ENCODE assay signal across 21 cellular contexts in genomic region chr1:31166462-31166861, GRCh38.
DNase-seq lines count a peak whose midpoint lies in the region; ATAC-seq, FAIRE-seq and TF ChIP-seq lines count a peak whose summit lies in the region.
"Had no signal": no experiment of that assay in that cellular context is flagged by ENCODE, and none has a peak within 500 bp of the region (broad histone marks: within the 10 kb centered on the region; RNA-seq: fewer than 3 reads in every experiment).

No MANE protein-coding gene starts in this region.

- H3K9me3 Mint-ChIP-seq in GM23338 (no peaks in the 10 kb centered on the region; the same call in 1 of the 3 replicates), astrocyte (ENCODE audit: unreplicated experiment) (no peaks in the 10 kb centered on the region)

- H3K27ac ChIP-seq in GM23338 (ENCODE audit: low read depth) (no peak overlapping the region), astrocyte (ENCODE audit: low read depth, low read length) (no peak overlapping the region), esophagus squamous epithelium (no peak overlapping the region)
- H3K27ac ChIP-seq: PC-9, SJCRH30 had no signal

- no peak overlapping the region for H3K27ac Mint-ChIP-seq in GM23338
- no peak overlapping the region for H3K27ac Mint-ChIP-seq in astrocyte (ENCODE audit: unreplicated experiment)
- H3K27ac Mint-ChIP-seq: B cell had no signal

- H3K27me3 Mint-ChIP-seq in GM23338 (ENCODE audit: insufficient read depth, low read depth, poor library complexity) (peaks cover under 1% of the 10 kb centered on the region), astrocyte (ENCODE audit: low read depth, unreplicated experiment) (peaks cover 6% of the 10 kb centered on the region)

- intact Hi-C loops in esophagus squamous epithelium (cut with DNase I), result no loop called here

- H4K20me1 ChIP-seq in GM23338 (replicated peaks; ENCODE audit: insufficient read depth) (no peaks in the 10 kb centered on the region), Loucy (ENCODE audit: insufficient read depth, low read length, poor library complexity, severe bottlenecking) (no peaks in the 10 kb centered on the region), astrocyte (ENCODE audit: insufficient read depth, low read length) (no peaks in the 10 kb centered on the region)

- H3K4me3 ChIP-seq in GM23338 (no peak overlapping the region), Loucy (ENCODE audit: low read length, poor library complexity, severe bottlenecking) (no peak overlapping the region), astrocyte (ENCODE audit: insufficient read depth, low read depth, low read length) (no peak overlapping the region), esophagus squamous epithelium (no peak overlapping the region)
- H3K4me3 ChIP-seq: A549, PC-9, SJCRH30 had no signal

- H3K36me3 Mint-ChIP-seq in GM23338 (ENCODE audit: low read depth), result no peaks in the 10 kb centered on the region
- H3K36me3 Mint-ChIP-seq in astrocyte (ENCODE audit: low read depth, unreplicated experiment), result no peaks in the 10 kb centered on the region
- H3K36me3 Mint-ChIP-seq: CD14-positive monocyte had no signal

- H3K9ac ChIP-seq in Loucy (ENCODE audit: low read depth, low read length, poor library complexity, severe bottlenecking) (no peak overlapping the region), astrocyte (ENCODE audit: low read length) (no peak overlapping the region)

- no peak for DNase-seq in GM23338 (ENCODE audit: low spot score)
- no peak for DNase-seq in astrocyte (ENCODE audit: low read depth)
- DNase-seq in iPS-NIHi7 (ENCODE audit: extremely low spot score), result peak; percentile 25
- no peak for DNase-seq in activated effector memory CD4-positive, alpha-beta T cell treated with anti-CD3 and anti-CD28 coated beads, Interleukin-2, amount 50 U/mL, for 16 hours
- DNase-seq in esophagus squamous epithelium (lab: John Stamatoyannopoulos, UW), result no peak
- DNase-seq in OCI-M2 (lab: John Stamatoyannopoulos, UW; ENCODE audit: unreplicated experiment), result no peak
- DNase-seq in KBM-7, result no peak
- DNase-seq: DMS53, GF-D8, HCEC 1CT, NCI-H1417, NCI-H187, NCI-H446, NCI-H526, PC-9, SJCRH30 had no signal

- H3K4me1 ChIP-seq in GM23338 (ENCODE audit: insufficient read depth) (no peaks in the 10 kb centered on the region), Loucy (ENCODE audit: insufficient read depth, low read length, poor library complexity, severe bottlenecking) (peaks cover 7% of the 10 kb centered on the region), astrocyte (ENCODE audit: insufficient read depth, low read length) (peaks cover 9% of the 10 kb centered on the region), esophagus squamous epithelium (peaks cover 6 to 22% (median 8%) of the 10 kb centered on the region in 3 donors)

- no peak for TF ChIP-seq POLR2A in esophagus squamous epithelium (IDR thresholded peaks at IDR 0.05)

- H3K4me2 ChIP-seq in GM23338 (no peak overlapping the region), Loucy (ENCODE audit: low read depth, low read length, poor library complexity, severe bottlenecking) (no peak overlapping the region), astrocyte (ENCODE audit: low read length) (no peak overlapping the region)
- H3K4me2 ChIP-seq: A549, PC-9 had no signal

- 0 out of 2 replicates have a peak overlapping the region, but pooled peaks have one; percentile 39 for H2AFZ ChIP-seq in GM23338
- H2AFZ ChIP-seq in Loucy (ENCODE audit: low read length), result 0 out of 2 replicates have a peak overlapping the region, but pooled peaks have one; percentile 33
- H2AFZ ChIP-seq in astrocyte (ENCODE audit: low read depth, low read length), result no peak overlapping the region
- H2AFZ ChIP-seq: PC-9 had no signal

- WGBS in esophagus squamous epithelium, 2 donors, result 69 to 70% methylated on average over 2 to 8 of the region's 8 CpGs

- in situ Hi-C loops in KBM-7 (cut with MboI; ENCODE audit: low pct_unique_long_range_greater_than_20kb, low sequenced_read_pairs), result no loop called here

- no peaks in the 10 kb centered on the region for H3K27me3 ChIP-seq in GM23338 (ENCODE audit: insufficient read depth)
- H3K27me3 ChIP-seq in Loucy (ENCODE audit: insufficient read depth, low read length, poor library complexity, severe bottlenecking), result no peaks in the 10 kb centered on the region
- no peaks in the 10 kb centered on the region for H3K27me3 ChIP-seq in astrocyte (ENCODE audit: insufficient read depth, low read length)
- H3K27me3 ChIP-seq in esophagus squamous epithelium, result no peaks in the 10 kb centered on the region
- H3K27me3 ChIP-seq: SJCRH30 had no signal

- H3K9me3 ChIP-seq in Loucy (ENCODE audit: insufficient read depth, low read depth, low read length) (no peaks in the 10 kb centered on the region), astrocyte (ENCODE audit: insufficient read depth, low read depth, low read length) (no peaks in the 10 kb centered on the region), esophagus squamous epithelium (no peaks in the 10 kb centered on the region)
- H3K9me3 ChIP-seq: A549, SJCRH30 had no signal

- H3K4me1 Mint-ChIP-seq in GM23338 (peaks cover 15% of the 10 kb centered on the region), astrocyte (ENCODE audit: low read depth, unreplicated experiment) (peaks cover 5% of the 10 kb centered on the region)

- H3K9me2 ChIP-seq in GM23338 (ENCODE audit: insufficient read depth), result no peaks in the 10 kb centered on the region
- H3K9me2 ChIP-seq in Loucy (replicated peaks; ENCODE audit: low read depth, low read length), result no peaks in the 10 kb centered on the region

- peak; percentile 24; the same call in 2 of the 3 replicates for ATAC-seq in GM23338
- ATAC-seq: A549 had no signal

- H3K4me3 Mint-ChIP-seq in GM23338 (no peak overlapping the region), astrocyte (ENCODE audit: unreplicated experiment) (peak overlapping the region; percentile 12)
- H3K4me3 Mint-ChIP-seq: B cell, CD14-positive monocyte had no signal

- no peak for FAIRE-seq in astrocyte (lab: Jason Lieb, UNC)
- FAIRE-seq: A549, D721Med had no signal

- H3F3A ChIP-seq in GM23338 (replicated peaks; ENCODE audit: low read depth) (peaks cover 4% of the 10 kb centered on the region; the same call in 1 of the 2 replicates), Loucy (ENCODE audit: low read depth) (no peaks in the 10 kb centered on the region)

- TF ChIP-seq CTCF in GM23338 (conservative IDR thresholded peaks at IDR 0.05; ENCODE audit: low read depth in 2 of 2) (no peak), Loucy (conservative IDR thresholded peaks at IDR 0.05; ENCODE audit: low read length) (no peak), astrocyte (IDR thresholded peaks at IDR 0.05; ENCODE audit: insufficient read depth, low read depth, low read length) (no peak), esophagus squamous epithelium (IDR thresholded peaks at IDR 0.05) (no peak)

- H3K36me3 ChIP-seq in GM23338 (ENCODE audit: insufficient read depth) (no peaks in the 10 kb centered on the region), Loucy (ENCODE audit: insufficient read depth, low read length) (no peaks in the 10 kb centered on the region), astrocyte (ENCODE audit: insufficient read depth, low read length) (no peaks in the 10 kb centered on the region), esophagus squamous epithelium (no peaks in the 10 kb centered on the region)
- H3K36me3 ChIP-seq: SJCRH30 had no signal

- H3K79me2 ChIP-seq in GM23338 (replicated peaks; ENCODE audit: insufficient read depth), result no peaks in the 10 kb centered on the region
- no peaks in the 10 kb centered on the region for H3K79me2 ChIP-seq in Loucy (ENCODE audit: insufficient read depth, low read length)
- H3K79me2 ChIP-seq in astrocyte (ENCODE audit: insufficient read depth, low read length), result no peaks in the 10 kb centered on the region

TF ChIP-seq in GM23338, 12 proteins besides CTCF, POLR2A, EP300 and RAD21:
- TF ChIP-seq EZH2 (IDR thresholded peaks at IDR 0.05; ENCODE audit: low read depth, unreplicated experiment) (no peak), NANOG (IDR thresholded peaks at IDR 0.05; ENCODE audit: borderline replicate concordance) (no peak), ZNF331 (CRISPR knock-in tag; IDR thresholded peaks at IDR 0.05; ENCODE audit: low read depth) (no peak)
- TF ChIP-seq, protein P1, sequence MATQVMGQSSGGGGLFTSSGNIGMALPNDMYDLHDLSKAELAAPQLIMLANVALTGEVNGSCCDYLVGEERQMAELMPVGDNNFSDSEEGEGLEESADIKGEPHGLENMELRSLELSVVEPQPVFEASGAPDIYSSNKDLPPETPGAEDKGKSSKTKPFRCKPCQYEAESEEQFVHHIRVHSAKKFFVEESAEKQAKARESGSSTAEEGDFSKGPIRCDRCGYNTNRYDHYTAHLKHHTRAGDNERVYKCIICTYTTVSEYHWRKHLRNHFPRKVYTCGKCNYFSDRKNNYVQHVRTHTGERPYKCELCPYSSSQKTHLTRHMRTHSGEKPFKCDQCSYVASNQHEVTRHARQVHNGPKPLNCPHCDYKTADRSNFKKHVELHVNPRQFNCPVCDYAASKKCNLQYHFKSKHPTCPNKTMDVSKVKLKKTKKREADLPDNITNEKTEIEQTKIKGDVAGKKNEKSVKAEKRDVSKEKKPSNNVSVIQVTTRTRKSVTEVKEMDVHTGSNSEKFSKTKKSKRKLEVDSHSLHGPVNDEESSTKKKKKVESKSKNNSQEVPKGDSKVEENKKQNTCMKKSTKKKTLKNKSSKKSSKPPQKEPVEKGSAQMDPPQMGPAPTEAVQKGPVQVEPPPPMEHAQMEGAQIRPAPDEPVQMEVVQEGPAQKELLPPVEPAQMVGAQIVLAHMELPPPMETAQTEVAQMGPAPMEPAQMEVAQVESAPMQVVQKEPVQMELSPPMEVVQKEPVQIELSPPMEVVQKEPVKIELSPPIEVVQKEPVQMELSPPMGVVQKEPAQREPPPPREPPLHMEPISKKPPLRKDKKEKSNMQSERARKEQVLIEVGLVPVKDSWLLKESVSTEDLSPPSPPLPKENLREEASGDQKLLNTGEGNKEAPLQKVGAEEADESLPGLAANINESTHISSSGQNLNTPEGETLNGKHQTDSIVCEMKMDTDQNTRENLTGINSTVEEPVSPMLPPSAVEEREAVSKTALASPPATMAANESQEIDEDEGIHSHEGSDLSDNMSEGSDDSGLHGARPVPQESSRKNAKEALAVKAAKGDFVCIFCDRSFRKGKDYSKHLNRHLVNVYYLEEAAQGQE (IDR thresholded peaks at IDR 0.05; ENCODE audit: unreplicated experiment), result no peak
TF ChIP-seq in GM23338: peak in this region for 0.
